In genomic region chr19:10107254-10107653, GRCh38 we compare ENCODE assay signal across 8 cellular contexts. TPM values are rescaled to one million over a fixed set of nuclear protein-coding genes. Genes with fewer than 3 reads are reported as not detected.
DNase-seq lines count a peak whose midpoint lies in the region; ATAC-seq and TF ChIP-seq lines count a peak whose summit lies in the region.

No MANE protein-coding gene starts in this region.

- H3K27ac ChIP-seq in Peyer's patch, result peak overlapping the region in 1 of 4 donors; percentile 91
- peak overlapping the region in 1 of 4 donors; percentile 85 for H3K27ac ChIP-seq in esophagus muscularis mucosa (replicated peaks in 1 of 4)

- intact Hi-C loops in esophagus muscularis mucosa (cut with DNase I), result loop anchor here (10.0 kb wide), 1 partner anchor 148 kb away; the partner anchor contains the start of gene MRPL4

- H3K4me3 ChIP-seq in Peyer's patch (peak overlapping the region; percentile 72 to 86 (median 80)), esophagus muscularis mucosa (peak overlapping the region; percentile 66 to 94 (median 74))

- DNase-seq in Peyer's patch (no peak), esophagus muscularis mucosa (ENCODE audit: extremely low spot score) (no peak), progenitor cell of endocrine pancreas (ENCODE audit: low spot score, unreplicated experiment) (no peak), amniotic stem cell (lab: John Stamatoyannopoulos, UW) (no peak), cerebellum (ENCODE audit: low spot score) (no peak)

- H3K4me1 ChIP-seq in ES-I3 (ENCODE audit: insufficient read depth, low read length) (peaks cover 4% of the 10 kb centered on the region; the same call in 1 of the 2 replicates), Peyer's patch (peaks cover 0 to 55% (median 24%) of the 10 kb centered on the region in 4 donors), esophagus muscularis mucosa (peaks cover 13 to 26% (median 22%) of the 10 kb centered on the region in 4 donors)

- WGBS in esophagus muscularis mucosa, result 75% methylated on average over 10 of the region's 10 CpGs

- no peaks in the 10 kb centered on the region for H3K9me3 Mint-ChIP-seq in progenitor cell of endocrine pancreas (ENCODE audit: low read depth)

- no peaks in the 10 kb centered on the region for H3K27me3 Mint-ChIP-seq in progenitor cell of endocrine pancreas

- TF ChIP-seq POLR2A in Peyer's patch (IDR thresholded peaks at IDR 0.05), result no peak
- TF ChIP-seq POLR2A in esophagus muscularis mucosa (IDR thresholded peaks at IDR 0.05; ENCODE audit: low read depth), result no peak

- H3K9me3 ChIP-seq in ES-I3 (ENCODE audit: control insufficient read depth, insufficient read depth, low read length), result no peaks in the 10 kb centered on the region
- no peaks in the 10 kb centered on the region for H3K9me3 ChIP-seq in Peyer's patch
- no peaks in the 10 kb centered on the region for H3K9me3 ChIP-seq in esophagus muscularis mucosa

- peak overlapping the region; percentile 81 for H3K9ac ChIP-seq in ES-I3 (ENCODE audit: low read depth, low read length)

- H3K27ac Mint-ChIP-seq in progenitor cell of endocrine pancreas, result peak overlapping the region; percentile 65

- H3K4me3 Mint-ChIP-seq in progenitor cell of endocrine pancreas (ENCODE audit: low read depth), result peak overlapping the region; percentile 74

- H3K27me3 ChIP-seq in Peyer's patch (no peaks in the 10 kb centered on the region), esophagus muscularis mucosa (no peaks in the 10 kb centered on the region)

- no peak for TF ChIP-seq EP300 in esophagus muscularis mucosa (IDR thresholded peaks at IDR 0.05)

- peaks cover 23% of the 10 kb centered on the region for H3K36me3 ChIP-seq in ES-I3 (ENCODE audit: insufficient read depth, low read length)
- peaks cover 0 to 42% (median 0%) of the 10 kb centered on the region in 3 donors for H3K36me3 ChIP-seq in Peyer's patch
- peaks cover 42 to 50% (median 47%) of the 10 kb centered on the region in 4 donors for H3K36me3 ChIP-seq in esophagus muscularis mucosa

- peaks cover 8% of the 10 kb centered on the region for H3K4me1 Mint-ChIP-seq in progenitor cell of endocrine pancreas (ENCODE audit: low read depth)

- H3K36me3 Mint-ChIP-seq in progenitor cell of endocrine pancreas (ENCODE audit: insufficient read depth), result peaks cover 8% of the 10 kb centered on the region

- TF ChIP-seq CTCF in Peyer's patch (IDR thresholded peaks at IDR 0.05) (no peak), esophagus muscularis mucosa (IDR thresholded peaks at IDR 0.05) (no peak), progenitor cell of endocrine pancreas (IDR thresholded peaks at IDR 0.05; ENCODE audit: unreplicated experiment) (no peak)

- ATAC-seq in HG03442 (IDR thresholded peaks at IDR 0.05; ENCODE audit: unreplicated experiment) (no peak), GM21526 (IDR thresholded peaks at IDR 0.05; ENCODE audit: low FRiP score, unreplicated experiment) (no peak)

RNA-seq across cellular contexts. Expression of gene PPAN, which starts 1.1 kb away (rescaled TPM):
- total RNA-seq in Peyer's patch, result 100 to 1,000 TPM in 1 of 4 donors, 10 to 100 TPM in 3; 11.7 to 147 (median 24.7) TPM
- 10 to 100 TPM; 22.7 to 39.3 (median 29.1) TPM for total RNA-seq in esophagus muscularis mucosa
- 51.5 and 54.8 TPM in 2 replicates for total RNA-seq in progenitor cell of endocrine pancreas
- 17.2 TPM for total RNA-seq in cerebellum

RNA-seq across cellular contexts. Expression of gene P2RY11, which starts 4.2 kb away (rescaled TPM):
- 10 to 100 TPM in 2 of 4 donors, 1 to 10 TPM in 2; 7.0 to 21.5 (median 11.6) TPM for total RNA-seq in Peyer's patch
- total RNA-seq in esophagus muscularis mucosa, result 10 to 100 TPM in 1 of 4 donors, 1 to 10 TPM in 3; 4.9 to 11.3 (median 8.5) TPM
- 20.5 and 23.7 TPM in 2 replicates for total RNA-seq in progenitor cell of endocrine pancreas
- total RNA-seq in cerebellum, result 4.9 TPM

RNA-seq across cellular contexts. Expression of gene ANGPTL6, which starts 4.8 kb away (rescaled TPM):
- 10 to 100 TPM in 1 of 4 donors, 1 to 10 TPM in 3; 1.1 to 19.0 (median 2.5) TPM for total RNA-seq in Peyer's patch
- total RNA-seq in esophagus muscularis mucosa, result not detected
- total RNA-seq in progenitor cell of endocrine pancreas, result not detected in 2 replicates
- total RNA-seq in cerebellum, result 0.45 TPM

RNA-seq across cellular contexts. Expression of gene EIF3G, which starts 12.4 kb away (rescaled TPM):
- total RNA-seq in Peyer's patch, result 100 to 1,000 TPM; 111 to 220 (median 181) TPM
- 100 to 1,000 TPM; 220 to 344 (median 305) TPM for total RNA-seq in esophagus muscularis mucosa
- total RNA-seq in progenitor cell of endocrine pancreas, result 216 and 220 TPM in 2 replicates
- 76.3 TPM for total RNA-seq in cerebellum

RNA-seq across cellular contexts. Expression of gene SHFL, which starts 21.1 kb away (rescaled TPM):
- total RNA-seq in Peyer's patch (100 to 1,000 TPM in 1 of 4 donors, 10 to 100 TPM in 3; 39.9 to 125 (median 62.7) TPM), esophagus muscularis mucosa (10 to 100 TPM; 17.4 to 34.9 (median 26.1) TPM), progenitor cell of endocrine pancreas (2.2 and 3.0 TPM in 2 replicates), cerebellum (6.6 TPM)
